8 cellular contexts compared by ENCODE assay signal in genomic region chr13:108915634-108916497, GRCh38.
DNase-seq lines count a peak whose midpoint lies in the region; ATAC-seq and TF ChIP-seq lines count a peak whose summit lies in the region.

No MANE protein-coding gene starts in this region.

- no peaks in the 10 kb centered on the region for H3K9me3 ChIP-seq in esophagus squamous epithelium

- no peaks in the 10 kb centered on the region for H3K27me3 ChIP-seq in esophagus squamous epithelium

- H3K27ac ChIP-seq in esophagus squamous epithelium = peak overlapping the region; percentile 76 to 92 (median 88)

- peak; percentile 17 for DNase-seq in NCI-H146 (lab: John Stamatoyannopoulos, UW)
- DNase-seq in NCI-H146 treated with DMSO at 0.1 percent for 48 hours (lab: John Stamatoyannopoulos, UW; ENCODE audit: unreplicated experiment) = no peak
- peak; percentile 89 for DNase-seq in NCI-H460 (ENCODE audit: extremely low read depth, low read depth)
- peak; percentile 68 for DNase-seq in activated CD8-positive, alpha-beta memory T cell treated with anti-CD3 and anti-CD28 coated beads, Interleukin-2, amount 50 U/mL, for 4 hours
- peak; percentile 15 for DNase-seq in esophagus squamous epithelium (lab: John Stamatoyannopoulos, UW)
- DNase-seq in natural killer cell = peak; percentile 31
- peak; percentile 81 for DNase-seq in stimulated activated naive CD4-positive, alpha-beta T cell treated with Interleukin-2 at 50 U/mL for 16 hours (lab: John Stamatoyannopoulos, UW)

- peak overlapping the region; percentile 58 to 86 for H3K27ac Mint-ChIP-seq in natural killer cell

- no peaks in the 10 kb centered on the region for H3K9me3 Mint-ChIP-seq in natural killer cell

- H3K27me3 Mint-ChIP-seq in natural killer cell (ENCODE audit: low read depth in 2 of 2) = peaks cover 8 to 9% of the 10 kb centered on the region in 2 donors

- WGBS in esophagus squamous epithelium, 2 donors = 15 to 17% methylated on average over 9 of the region's 9 CpGs

- peak overlapping the region; percentile 72 for H3K4me3 Mint-ChIP-seq in natural killer cell

- H3K4me1 Mint-ChIP-seq in natural killer cell = peaks cover 17 to 19% of the 10 kb centered on the region in 2 donors

- no peaks in the 10 kb centered on the region for H3K36me3 ChIP-seq in esophagus squamous epithelium

- peaks cover 11 to 43% (median 27%) of the 10 kb centered on the region in 3 donors for H3K4me1 ChIP-seq in esophagus squamous epithelium

- peak overlapping the region in 3 of 4 donors; percentile 5 to 46 (median 18) for H3K4me3 ChIP-seq in esophagus squamous epithelium

- intact Hi-C loops in esophagus squamous epithelium (cut with DNase I) (no loop called here), natural killer cell (cut with micrococcal nuclease) (loop anchor here (10.0 kb wide), 1 partner anchor 681 kb away; no protein-coding TSS in a partner anchor)

- ATAC-seq in HG02884 (IDR thresholded peaks at IDR 0.05; ENCODE audit: unreplicated experiment) (peak; percentile 93), natural killer cell (peak; percentile 57 to 74 (median 71))

- no peak for TF ChIP-seq POLR2A in esophagus squamous epithelium (IDR thresholded peaks at IDR 0.05)

- TF ChIP-seq CTCF in esophagus squamous epithelium (IDR thresholded peaks at IDR 0.05) (no peak), natural killer cell (IDR thresholded peaks at IDR 0.05) (no peak)

- H3K36me3 Mint-ChIP-seq in natural killer cell = no peaks in the 10 kb centered on the region
